In genomic region chr1:209400351-209401220, GRCh38 we compare ENCODE assay signal across 30 cellular contexts.
A peak's percentile ranks its signal among the peaks of the same experiment; 100 is the strongest.
DNase-seq lines count a peak whose midpoint lies in the region; ATAC-seq, FAIRE-seq and TF ChIP-seq lines count a peak whose summit lies in the region.
"Had no signal": no experiment of that assay in that cellular context is flagged by ENCODE, and none has a peak within 500 bp of the region (broad histone marks: within the 10 kb centered on the region; RNA-seq: fewer than 3 reads in every experiment).

No MANE protein-coding gene starts in this region.

- H3K27me3 ChIP-seq in RWPE2 (ENCODE audit: insufficient read depth, poor library complexity, severe bottlenecking) (no peaks in the 10 kb centered on the region), esophagus squamous epithelium (no peaks in the 10 kb centered on the region)
- H3K27me3 ChIP-seq: body of pancreas, hepatocyte, MG63 had no signal

- H3K4me3 Mint-ChIP-seq in activated naive CD8-positive, alpha-beta T cell treated with anti-CD3 and anti-CD28 coated beads, Interleukin-2, amount 50 U/mL, for 24 hours = no peak overlapping the region
- no peak overlapping the region for H3K4me3 Mint-ChIP-seq in activated naive CD8-positive, alpha-beta T cell treated with anti-CD3 and anti-CD28 coated beads for 36 hours
- H3K4me3 Mint-ChIP-seq: activated T-cell treated with anti-CD3 and anti-CD28 coated beads, Interleukin-2, amount 50 U/mL, for 4 hours; memory B cell; stimulated activated effector memory CD8-positive, alpha-beta T cell treated with anti-CD3 and anti-CD28 coated beads, Interleukin-12 subunit alpha, Interleukin-12 subunit beta, amount 100 ng/mL, for 72 hours; type B pancreatic cell had no signal

- H3K4me3 ChIP-seq in RWPE2 (ENCODE audit: severe bottlenecking) (no peak overlapping the region), esophagus squamous epithelium (no peak overlapping the region)
- H3K4me3 ChIP-seq: body of pancreas, dorsolateral prefrontal cortex, gastroesophageal sphincter, GM23248, hepatocyte, MG63 had no signal

- ATAC-seq in activated naive CD8-positive, alpha-beta T cell treated with anti-CD3 and anti-CD28 coated beads, Interleukin-2, amount 50 U/mL, for 24 hours = peak; percentile 14
- ATAC-seq in RWPE2 (ENCODE audit: low read depth) (no peak), HG02642 (IDR thresholded peaks at IDR 0.05; ENCODE audit: poor library complexity, unreplicated experiment) (no peak)
- ATAC-seq: activated T-cell treated with anti-CD3 and anti-CD28 coated beads, Interleukin-2, amount 50 U/mL, for 4 hours; body of pancreas; gastroesophageal sphincter; stimulated activated effector memory CD8-positive, alpha-beta T cell treated with anti-CD3 and anti-CD28 coated beads, Interleukin-12 subunit alpha, Interleukin-12 subunit beta, amount 100 ng/mL, for 72 hours had no signal

- peaks cover 6% of the 10 kb centered on the region for H3K27me3 Mint-ChIP-seq in activated naive CD8-positive, alpha-beta T cell treated with anti-CD3 and anti-CD28 coated beads, Interleukin-2, amount 50 U/mL, for 24 hours
- peaks cover 9% of the 10 kb centered on the region for H3K27me3 Mint-ChIP-seq in activated naive CD8-positive, alpha-beta T cell treated with anti-CD3 and anti-CD28 coated beads for 36 hours
- H3K27me3 Mint-ChIP-seq: type B pancreatic cell had no signal

- H3K27ac Mint-ChIP-seq in activated naive CD8-positive, alpha-beta T cell treated with anti-CD3 and anti-CD28 coated beads, Interleukin-2, amount 50 U/mL, for 24 hours = no peak overlapping the region
- no peak overlapping the region for H3K27ac Mint-ChIP-seq in activated naive CD8-positive, alpha-beta T cell treated with anti-CD3 and anti-CD28 coated beads for 36 hours
- H3K27ac Mint-ChIP-seq: memory B cell; stimulated activated effector memory CD8-positive, alpha-beta T cell treated with anti-CD3 and anti-CD28 coated beads, Interleukin-12 subunit alpha, Interleukin-12 subunit beta, amount 100 ng/mL, for 72 hours had no signal

- TF ChIP-seq CTCF in RWPE2 (IDR thresholded peaks at IDR 0.05; ENCODE audit: poor library complexity, severe bottlenecking) (no peak), esophagus squamous epithelium (IDR thresholded peaks at IDR 0.05) (no peak), D721Med (IDR thresholded peaks at IDR 0.05; ENCODE audit: insufficient read depth, missing control alignments) (no peak)

- H3K36me3 Mint-ChIP-seq in activated naive CD8-positive, alpha-beta T cell treated with anti-CD3 and anti-CD28 coated beads, Interleukin-2, amount 50 U/mL, for 24 hours (ENCODE audit: low read depth) = no peaks in the 10 kb centered on the region
- no peaks in the 10 kb centered on the region for H3K36me3 Mint-ChIP-seq in activated naive CD8-positive, alpha-beta T cell treated with anti-CD3 and anti-CD28 coated beads for 36 hours
- H3K36me3 Mint-ChIP-seq: memory B cell; stimulated activated effector memory CD8-positive, alpha-beta T cell treated with anti-CD3 and anti-CD28 coated beads, Interleukin-12 subunit alpha, Interleukin-12 subunit beta, amount 100 ng/mL, for 72 hours; type B pancreatic cell had no signal

- no peaks in the 10 kb centered on the region for H3K9me3 ChIP-seq in RWPE2 (ENCODE audit: severe bottlenecking)
- no peaks in the 10 kb centered on the region for H3K9me3 ChIP-seq in esophagus squamous epithelium
- H3K9me3 ChIP-seq: body of pancreas, gastroesophageal sphincter, MG63, SK-N-SH had no signal

- FAIRE-seq in D721Med (lab: Jason Lieb, UNC) = no peak
- FAIRE-seq: endometrium, GM12891, HTR-8/SVneo had no signal

- no peaks in the 10 kb centered on the region for H3K4me1 Mint-ChIP-seq in activated naive CD8-positive, alpha-beta T cell treated with anti-CD3 and anti-CD28 coated beads, Interleukin-2, amount 50 U/mL, for 24 hours
- H3K4me1 Mint-ChIP-seq in activated naive CD8-positive, alpha-beta T cell treated with anti-CD3 and anti-CD28 coated beads for 36 hours = no peaks in the 10 kb centered on the region
- H3K4me1 Mint-ChIP-seq: memory B cell; stimulated activated effector memory CD8-positive, alpha-beta T cell treated with anti-CD3 and anti-CD28 coated beads, Interleukin-12 subunit alpha, Interleukin-12 subunit beta, amount 100 ng/mL, for 72 hours had no signal

- no peak for DNase-seq in activated naive CD8-positive, alpha-beta T cell treated with anti-CD3 and anti-CD28 coated beads, Interleukin-2, amount 50 U/mL, for 24 hours
- DNase-seq in activated naive CD8-positive, alpha-beta T cell treated with anti-CD3 and anti-CD28 coated beads for 36 hours = no peak
- DNase-seq in RWPE2 (ENCODE audit: low spot score) (no peak), esophagus squamous epithelium (lab: John Stamatoyannopoulos, UW) (no peak), D721Med (ENCODE audit: insufficient read length, low spot score) (no peak), NCI-H1417 treated with DMSO at 0.1 percent for 48 hours (lab: John Stamatoyannopoulos, UW) (no peak)
- no peak for DNase-seq in stimulated activated CD4-positive, alpha-beta T cell treated with anti-CD3 and anti-CD28 coated beads, Interleukin-2, amount 100 ng/mL, for 24 hours
- DNase-seq: activated CD4-positive, CD25-positive, alpha-beta regulatory T cell; activated T-cell treated with anti-CD3 and anti-CD28 coated beads, Interleukin-2, amount 50 U/mL, for 4 hours; body of pancreas; cerebellar nuclear complex; dorsolateral prefrontal cortex; GM23248; KG1; MG63; NCI-H2029; NCI-H510A treated with DMSO at 0.1 percent for 48 hours; SK-N-SH; stimulated activated CD4-positive, alpha-beta T cell treated with anti-CD3 and anti-CD28 coated beads, Interleukin-15, amount 100 ng/mL, for 24 hours had no signal

- peak overlapping the region; percentile 92 for H3K27ac ChIP-seq in RWPE2 (ENCODE audit: poor library complexity, severe bottlenecking)
- peak overlapping the region; percentile 54 to 89 (median 85) for H3K27ac ChIP-seq in esophagus squamous epithelium
- H3K27ac ChIP-seq: 22Rv1, body of pancreas, C4-2B, gastroesophageal sphincter, GM23248, hepatocyte had no signal

- no peak for TF ChIP-seq POLR2A in esophagus squamous epithelium (IDR thresholded peaks at IDR 0.05)

- H3K36me3 ChIP-seq in RWPE2 (ENCODE audit: low read depth) = no peaks in the 10 kb centered on the region
- no peaks in the 10 kb centered on the region for H3K36me3 ChIP-seq in esophagus squamous epithelium
- H3K36me3 ChIP-seq: gastroesophageal sphincter, MG63 had no signal

- 57 to 79% methylated on average over 6 to 7 of the region's 7 CpGs for WGBS in esophagus squamous epithelium, 2 donors

- intact Hi-C loops in esophagus squamous epithelium (cut with DNase I) = no loop called here

- H3K4me1 ChIP-seq in RWPE2 (ENCODE audit: insufficient read depth, poor library complexity, severe bottlenecking) = peaks cover 44% of the 10 kb centered on the region
- peaks cover 26 to 88% (median 38%) of the 10 kb centered on the region in 3 donors for H3K4me1 ChIP-seq in esophagus squamous epithelium
- H3K4me1 ChIP-seq: body of pancreas had no signal

- H3K9me3 Mint-ChIP-seq in activated naive CD8-positive, alpha-beta T cell treated with anti-CD3 and anti-CD28 coated beads, Interleukin-2, amount 50 U/mL, for 24 hours = no peaks in the 10 kb centered on the region
- no peaks in the 10 kb centered on the region for H3K9me3 Mint-ChIP-seq in activated naive CD8-positive, alpha-beta T cell treated with anti-CD3 and anti-CD28 coated beads for 36 hours
- H3K9me3 Mint-ChIP-seq: activated T-cell treated with anti-CD3 and anti-CD28 coated beads, Interleukin-2, amount 50 U/mL, for 4 hours; memory B cell; stimulated activated effector memory CD8-positive, alpha-beta T cell treated with anti-CD3 and anti-CD28 coated beads, Interleukin-12 subunit alpha, Interleukin-12 subunit beta, amount 100 ng/mL, for 72 hours; type B pancreatic cell had no signal
